In genomic region chr2:216343221-216343985, GRCh38 we compare ENCODE assay signal across 34 cellular contexts. TPM values are rescaled to one million over a fixed set of nuclear protein-coding genes. Genes with fewer than 3 reads are reported as not detected.
DNase-seq lines count a peak whose midpoint lies in the region; ATAC-seq and TF ChIP-seq lines count a peak whose summit lies in the region.
"Had no signal": no experiment of that assay in that cellular context is flagged by ENCODE, and none has a peak within 500 bp of the region (broad histone marks: within the 10 kb centered on the region; RNA-seq: fewer than 3 reads in every experiment).

No MANE protein-coding gene starts in this region.

- H3K4me1 ChIP-seq in HEK293 (ENCODE audit: control insufficient read depth, insufficient read depth, low read length) (no peaks in the 10 kb centered on the region; the same call in 1 of the 2 replicates), adipocyte (ENCODE audit: control insufficient read depth, insufficient read depth, low read length) (peaks cover 52% of the 10 kb centered on the region), fibroblast of lung (ENCODE audit: control insufficient read depth, extremely low read depth, insufficient read depth, low read length) (peaks cover 23% of the 10 kb centered on the region), trophoblast cell (ENCODE audit: control insufficient read depth in 1 of 2, insufficient read depth in 2 of 2, low read length in 2 of 2) (peaks cover 4 to 9% of the 10 kb centered on the region in 2 experiments)
- H3K4me1 ChIP-seq: Caco-2 had no signal

- H2AFZ ChIP-seq in fibroblast of lung (ENCODE audit: low read length) (no peak overlapping the region), trophoblast cell (ENCODE audit: insufficient read depth, low read length, poor library complexity) (no peak overlapping the region)

- H3K27ac ChIP-seq in HEK293 (ENCODE audit: extremely low read depth, low read depth, low read length) (no peak overlapping the region), fibroblast of lung (ENCODE audit: insufficient read depth, low read length) (no peak overlapping the region), trophoblast cell (ENCODE audit: low read depth, low read length) (no peak overlapping the region)
- H3K27ac ChIP-seq: HL-60, prostate gland, stomach, tibial nerve had no signal

- no peak overlapping the region for H2BK5ac ChIP-seq in trophoblast cell (ENCODE audit: low read depth, low read length, poor library complexity)

- H3K9me3 Mint-ChIP-seq in activated CD8-positive, alpha-beta memory T cell treated with anti-CD3 and anti-CD28 coated beads, Interleukin-2, amount 10 ng/mL, durations not matched to agents 7 days and 5 days (ENCODE audit: low read depth): no peaks in the 10 kb centered on the region
- H3K9me3 Mint-ChIP-seq: activated CD4-positive, alpha-beta memory T cell treated with anti-CD3 and anti-CD28 coated beads for 36 hours; activated T-helper 2 cell treated with anti-CD3 and anti-CD28 coated beads, Interferon-gamma antibody, Interleukin-2, Interleukin-4, amounts not matched to agents 10 μg/mL and 5 μg/mL and 100 μg/mL, durations not matched to agents 14 hours and 24 hours and 36 hours had no signal

- no peaks in the 10 kb centered on the region for H4K20me1 ChIP-seq in fibroblast of lung (ENCODE audit: control insufficient read depth, extremely low read depth, insufficient read depth, low read length)

- peaks cover 4% of the 10 kb centered on the region for H3K27me3 Mint-ChIP-seq in activated CD8-positive, alpha-beta memory T cell treated with anti-CD3 and anti-CD28 coated beads, Interleukin-2, amount 10 ng/mL, durations not matched to agents 7 days and 5 days
- H3K27me3 Mint-ChIP-seq: activated CD4-positive, alpha-beta memory T cell treated with anti-CD3 and anti-CD28 coated beads for 36 hours had no signal

- H3K79me2 ChIP-seq in fibroblast of lung (ENCODE audit: control insufficient read depth, insufficient read depth, low read length): no peaks in the 10 kb centered on the region
- no peaks in the 10 kb centered on the region for H3K79me2 ChIP-seq in trophoblast cell (ENCODE audit: control insufficient read depth, insufficient read depth, low read length, poor library complexity)

- H3K4me3 ChIP-seq in HEK293 (ENCODE audit: low read depth, low read length): no peak overlapping the region
- peak overlapping the region; percentile 18 for H3K4me3 ChIP-seq in adipocyte (ENCODE audit: low read length)
- no peak overlapping the region for H3K4me3 ChIP-seq in fibroblast of lung (replicated peaks in 1 of 4; ENCODE audit: control extremely low read depth in 1 of 4, insufficient read depth in 1 of 4, low read depth in 3 of 4, low read length in 4 of 4)
- no peak overlapping the region for H3K4me3 ChIP-seq in trophoblast cell (ENCODE audit: low read depth, low read length)
- H3K4me3 ChIP-seq: lung, prostate gland, stomach, tibial nerve had no signal

- no peak overlapping the region for H4K91ac ChIP-seq in trophoblast cell (ENCODE audit: low read depth, low read length)

- no peak overlapping the region for H3K23ac ChIP-seq in trophoblast cell (ENCODE audit: low read length)

- H3K9me3 ChIP-seq in HEK293 (ENCODE audit: control insufficient read depth, insufficient read depth, low read depth, low read length): no peaks in the 10 kb centered on the region
- no peaks in the 10 kb centered on the region for H3K9me3 ChIP-seq in adipocyte (ENCODE audit: control insufficient read depth, low read length)
- H3K9me3 ChIP-seq in fibroblast of lung (ENCODE audit: control insufficient read depth, insufficient read depth, low read depth, low read length): no peaks in the 10 kb centered on the region
- no peaks in the 10 kb centered on the region for H3K9me3 ChIP-seq in trophoblast cell (ENCODE audit: insufficient read depth, low read depth, low read length)
- H3K9me3 ChIP-seq: Caco-2, prostate gland, stomach, tibial nerve had no signal

- H3K9ac ChIP-seq in adipocyte (ENCODE audit: low read length) (peak overlapping the region; percentile 14), fibroblast of lung (ENCODE audit: insufficient read depth, low read length) (no peak overlapping the region), trophoblast cell (ENCODE audit: low read length) (no peak overlapping the region)

- POLR2A ChIA-PET in HEK293 (lab: Yijun Ruan, JAX): no interaction called here

- H4K8ac ChIP-seq in trophoblast cell (ENCODE audit: low read depth, low read length): no peak overlapping the region

- CTCF ChIA-PET in HEK293 (lab: Yijun Ruan, JAX): interaction anchor here (0.6 kb wide), 2 partner anchors 172 to 213 kb away, joined by 4 to 6 read pairs; no protein-coding TSS in a partner anchor
- CTCF ChIA-PET in activated CD8-positive, alpha-beta memory T cell treated with anti-CD3 and anti-CD28 coated beads, Interleukin-2, amount 10 ng/mL, durations not matched to agents 7 days and 5 days (lab: Charles Lee): no interaction called here

- TF ChIP-seq CTCF in HEK293 (tag by site-specific recombination; IDR thresholded peaks at IDR 0.05): no peak
- no peak for TF ChIP-seq CTCF in fibroblast of lung (conservative IDR thresholded peaks at IDR 0.05 in 1 of 2, IDR thresholded peaks at IDR 0.05 in 1 of 2; ENCODE audit: low read depth in 1 of 2, low read length in 2 of 2)

- peak; percentile 62 for DNase-seq in adipocyte (ENCODE audit: low read depth)
- DNase-seq in fibroblast of lung (ENCODE audit: low read depth in 2 of 2): no peak
- DNase-seq in trophoblast cell: peak; percentile 90 to 97
- DNase-seq in activated CD8-positive, alpha-beta memory T cell treated with anti-CD3 and anti-CD28 coated beads, Interleukin-2, amount 10 ng/mL, durations not matched to agents 7 days and 5 days: no peak
- DNase-seq in pons (ENCODE audit: low spot score): no peak
- DNase-seq: ACHN; activated CD4-positive, alpha-beta memory T cell treated with anti-CD3 and anti-CD28 coated beads for 36 hours; activated CD4-positive, CD25-positive, alpha-beta regulatory T cell; aorta; C1 segment of cervical spinal cord; Caco-2; DMS79 treated with DMSO at 0.1 percent for 48 hours; effector memory CD4-positive, alpha-beta T cell; kidney glomerular epithelial cell; NCI-H1092 treated with DMSO at 0.1 percent for 48 hours; NCI-H1930; NCI-H226; NCI-H774; stimulated activated CD8-positive, alpha-beta memory T cell treated with anti-CD3 and anti-CD28 coated beads, Interleukin-4, amount 100 ng/mL, for 48 hours; stomach; T-helper 9 cell had no signal

- ATAC-seq in HG02610 (IDR thresholded peaks at IDR 0.05; ENCODE audit: unreplicated experiment) (no peak), GM21619 (IDR thresholded peaks at IDR 0.05; ENCODE audit: unreplicated experiment) (no peak)
- ATAC-seq in activated CD8-positive, alpha-beta memory T cell treated with anti-CD3 and anti-CD28 coated beads, Interleukin-2, amount 10 ng/mL, durations not matched to agents 7 days and 5 days: no peak
- ATAC-seq: activated naive CD4-positive, alpha-beta T cell treated with anti-CD3 and anti-CD28 coated beads, Interleukin-2, amount 50 U/mL, for 72 hours; HepG2 had no signal

- no peak overlapping the region for H3K18ac ChIP-seq in trophoblast cell (ENCODE audit: low read length)

- no peak overlapping the region for H3K4me3 Mint-ChIP-seq in activated CD8-positive, alpha-beta memory T cell treated with anti-CD3 and anti-CD28 coated beads, Interleukin-2, amount 10 ng/mL, durations not matched to agents 7 days and 5 days
- H3K4me3 Mint-ChIP-seq: activated CD4-positive, alpha-beta memory T cell treated with anti-CD3 and anti-CD28 coated beads for 36 hours; neural crest cell had no signal

- H3K27me3 ChIP-seq in adipocyte (replicated peaks; ENCODE audit: control insufficient read depth, insufficient read depth, low read length) (no peaks in the 10 kb centered on the region), fibroblast of lung (ENCODE audit: control insufficient read depth, insufficient read depth, low read length) (no peaks in the 10 kb centered on the region), trophoblast cell (ENCODE audit: insufficient read depth, low read length) (no peaks in the 10 kb centered on the region)
- H3K27me3 ChIP-seq: tibial nerve had no signal

- H3K14ac ChIP-seq in trophoblast cell (ENCODE audit: low read length): no peak overlapping the region

- peak overlapping the region; percentile 52 for H3K4me2 ChIP-seq in fibroblast of lung (ENCODE audit: extremely low read depth, insufficient read depth, low read length)
- no peak overlapping the region for H3K4me2 ChIP-seq in trophoblast cell (ENCODE audit: low read length)

- no peak overlapping the region for H2AK5ac ChIP-seq in trophoblast cell (ENCODE audit: low read length)

- H2BK12ac ChIP-seq in trophoblast cell (ENCODE audit: low read length): no peak overlapping the region

- no peak overlapping the region for H2BK120ac ChIP-seq in trophoblast cell (ENCODE audit: insufficient read depth, low read length, poor library complexity)

- no peaks in the 10 kb centered on the region for H3K79me1 ChIP-seq in trophoblast cell (ENCODE audit: low read length)

- H4K12ac ChIP-seq in trophoblast cell (ENCODE audit: low read depth, low read length): no peak overlapping the region

- WGBS in trophoblast cell (ENCODE audit: extremely low coverage, insufficient coverage, insufficient read length): no CpG with 5 or more reads among the region's 7 CpGs

- H3K36me3 Mint-ChIP-seq in activated CD8-positive, alpha-beta memory T cell treated with anti-CD3 and anti-CD28 coated beads, Interleukin-2, amount 10 ng/mL, durations not matched to agents 7 days and 5 days: no peaks in the 10 kb centered on the region
- H3K36me3 Mint-ChIP-seq: activated CD4-positive, alpha-beta memory T cell treated with anti-CD3 and anti-CD28 coated beads for 36 hours; activated naive CD4-positive, alpha-beta T cell treated with anti-CD3 and anti-CD28 coated beads, Interleukin-2, amount 50 U/mL, for 72 hours had no signal

- H3K27ac Mint-ChIP-seq in activated CD8-positive, alpha-beta memory T cell treated with anti-CD3 and anti-CD28 coated beads, Interleukin-2, amount 10 ng/mL, durations not matched to agents 7 days and 5 days: no peak overlapping the region
- H3K27ac Mint-ChIP-seq: activated CD4-positive, alpha-beta memory T cell treated with anti-CD3 and anti-CD28 coated beads for 36 hours; activated naive CD4-positive, alpha-beta T cell treated with anti-CD3 and anti-CD28 coated beads, Interleukin-2, amount 50 U/mL, for 72 hours; activated T-helper 2 cell treated with anti-CD3 and anti-CD28 coated beads, Interferon-gamma antibody, Interleukin-2, Interleukin-4, amounts not matched to agents 10 μg/mL and 5 μg/mL and 100 μg/mL, durations not matched to agents 14 hours and 24 hours and 36 hours had no signal

- peaks cover 14% of the 10 kb centered on the region for H3K4me1 Mint-ChIP-seq in activated CD8-positive, alpha-beta memory T cell treated with anti-CD3 and anti-CD28 coated beads, Interleukin-2, amount 10 ng/mL, durations not matched to agents 7 days and 5 days

- H3K36me3 ChIP-seq in HEK293 (ENCODE audit: control insufficient read depth in 2 of 2, insufficient read depth in 1 of 2, low read length in 2 of 2) (no peaks in the 10 kb centered on the region), adipocyte (ENCODE audit: control insufficient read depth, insufficient read depth, low read length, severe bottlenecking) (no peaks in the 10 kb centered on the region), fibroblast of lung (ENCODE audit: control insufficient read depth, insufficient read depth, low read length) (no peaks in the 10 kb centered on the region), trophoblast cell (ENCODE audit: control insufficient read depth in 1 of 2, insufficient read depth in 2 of 2, low read length in 2 of 2) (no peaks in the 10 kb centered on the region)
- H3K36me3 ChIP-seq: prostate gland, stomach, tibial nerve had no signal

- no peak overlapping the region for H3K4ac ChIP-seq in trophoblast cell (ENCODE audit: low read depth, low read length)

RNA-seq across cellular contexts. Expression of gene MARCHF4, which starts 28.9 kb away (rescaled TPM):
- 0.26 and 1.3 TPM in 2 replicates for total RNA-seq in fibroblast of lung
- polyA plus RNA-seq in fibroblast of lung: 3.6 and 7.3 TPM in 2 replicates
- 8.0 and 13.5 TPM in 2 replicates for polyA plus RNA-seq in fibroblast of lung (2012)
- 6.3 and 16.2 TPM in 2 replicates for polyA minus RNA-seq in fibroblast of lung (ENCODE audit: low replicate concordance)
- polyA plus RNA-seq in trophoblast cell (2013): 0.40 and 0.42 TPM in 2 replicates
- total RNA-seq in activated CD8-positive, alpha-beta memory T cell treated with anti-CD3 and anti-CD28 coated beads, Interleukin-2, amount 10 ng/mL, durations not matched to agents 7 days and 5 days: not detected
- total RNA-seq: activated CD4-positive, alpha-beta memory T cell treated with anti-CD3 and anti-CD28 coated beads for 36 hours; activated naive CD4-positive, alpha-beta T cell treated with anti-CD3 and anti-CD28 coated beads, Interleukin-2, amount 50 U/mL, for 72 hours; activated T-helper 2 cell treated with anti-CD3 and anti-CD28 coated beads, Interferon-gamma antibody, Interleukin-2, Interleukin-4, amounts not matched to agents 10 μg/mL and 5 μg/mL and 100 μg/mL, durations not matched to agents 14 hours and 24 hours and 36 hours; Caco-2; HepG2; OCI-LY7; prostate gland; tibial nerve had no signal
- polyA plus RNA-seq: aorta, esophagus, HepG2 had no signal

Comparison
In these comparisons a context has a peak if more than half of its experiments do, and no peak if none do; other contexts are left out.
1. DNase-seq: peak in adipocyte (single experiment) and trophoblast cell (2 of 2); none in fibroblast of lung (0 of 2), activated CD8-positive, alpha-beta memory T cell treated with anti-CD3 and anti-CD28 coated beads, Interleukin-2, amount 10 ng/mL, durations not matched to agents 7 days and 5 days (single experiment) and pons (single experiment).